16 cellular contexts compared by ENCODE assay signal in genomic region chr2:19364014-19364413, GRCh38. TPM values are rescaled to one million over a fixed set of nuclear protein-coding genes. Genes with fewer than 3 reads are reported as not detected.
DNase-seq lines count a peak whose midpoint lies in the region; ATAC-seq, FAIRE-seq and TF ChIP-seq lines count a peak whose summit lies in the region.
"Had no signal": no experiment of that assay in that cellular context is flagged by ENCODE, and none has a peak within 500 bp of the region (broad histone marks: within the 10 kb centered on the region; RNA-seq: fewer than 3 reads in every experiment).

No MANE protein-coding gene starts in this region.

- peaks cover 29% of the 10 kb centered on the region for H3K27me3 Mint-ChIP-seq in activated naive CD4-positive, alpha-beta T cell treated with anti-CD3 and anti-CD28 coated beads, Interleukin-2, amount 50 U/mL, for 24 hours
- H3K27me3 Mint-ChIP-seq in activated naive CD4-positive, alpha-beta T cell treated with anti-CD3 and anti-CD28 coated beads for 36 hours (ENCODE audit: low read depth), result peaks cover 53% of the 10 kb centered on the region
- peaks cover 23 to 30% (median 27%) of the 10 kb centered on the region in 3 donors for H3K27me3 Mint-ChIP-seq in naive B cell

- DNase-seq in activated naive CD4-positive, alpha-beta T cell treated with anti-CD3 and anti-CD28 coated beads for 36 hours, result no peak
- DNase-seq in ascending aorta (ENCODE audit: low spot score in 2 of 2) (no peak), naive B cell (no peak), RWPE1 (ENCODE audit: low spot score) (no peak), frontal cortex (ENCODE audit: low spot score in 2 of 2) (no peak)
- DNase-seq in effector memory CD4-positive, alpha-beta T cell, result no peak
- DNase-seq: activated T-cell treated with anti-CD3 and anti-CD28 coated beads, Interleukin-2, amount 50 U/mL, for 1 hour; NCI-H1694; NCI-H2227 treated with DMSO at 0.1 percent for 48 hours; transverse colon had no signal

- TF ChIP-seq CTCF in ascending aorta (IDR thresholded peaks at IDR 0.05), result no peak
- TF ChIP-seq CTCF in RWPE1 (conservative IDR thresholded peaks at IDR 0.05; ENCODE audit: low read depth), result no peak

- intact Hi-C loops in activated naive CD4-positive, alpha-beta T cell treated with anti-CD3 and anti-CD28 coated beads for 36 hours (cut with micrococcal nuclease), result loop anchor here (5.0 to 10.0 kb wide), 4 partner anchors 123 to 802 kb away; partner anchors contain the start of gene RDH14
- intact Hi-C loops in ascending aorta (cut with DNase I), result loop anchor here (5.0 kb wide), 5 partner anchors 303 to 847 kb away; no protein-coding TSS in a partner anchor

- ATAC-seq in naive B cell (ENCODE audit: low read depth in 2 of 2) (no peak), HG03457 (IDR thresholded peaks at IDR 0.05; ENCODE audit: unreplicated experiment) (no peak)

- peak overlapping the region; percentile 51 to 96 for H3K27ac ChIP-seq in ascending aorta
- no peak overlapping the region for H3K27ac ChIP-seq in RWPE1
- H3K27ac ChIP-seq in effector memory CD4-positive, alpha-beta T cell (ENCODE audit: insufficient read depth, low read length, poor library complexity, severe bottlenecking), result no peak overlapping the region
- H3K27ac ChIP-seq: cardiac muscle cell had no signal

- H3K9me3 Mint-ChIP-seq in activated naive CD4-positive, alpha-beta T cell treated with anti-CD3 and anti-CD28 coated beads, Interleukin-2, amount 50 U/mL, for 24 hours, result no peaks in the 10 kb centered on the region
- H3K9me3 Mint-ChIP-seq in activated naive CD4-positive, alpha-beta T cell treated with anti-CD3 and anti-CD28 coated beads for 36 hours, result no peaks in the 10 kb centered on the region
- no peaks in the 10 kb centered on the region for H3K9me3 Mint-ChIP-seq in naive B cell

- CTCF ChIA-PET in activated naive CD4-positive, alpha-beta T cell treated with anti-CD3 and anti-CD28 coated beads for 36 hours (lab: Charles Lee), result interaction anchor here (0.9 to 1.0 kb wide), 2 partner anchors 500 to 508 kb away, joined by 3 read pairs; no protein-coding TSS in a partner anchor
- CTCF ChIA-PET in RWPE1 (lab: Yijun Ruan, JAX), result interaction anchor here (0.6 to 1.0 kb wide), 3 partner anchors 8 to 950 kb away, joined by 3 to 7 read pairs (median 3); no protein-coding TSS in a partner anchor

- H3K4me3 Mint-ChIP-seq in activated naive CD4-positive, alpha-beta T cell treated with anti-CD3 and anti-CD28 coated beads, Interleukin-2, amount 50 U/mL, for 24 hours, result peak overlapping the region; percentile 95
- no peak overlapping the region for H3K4me3 Mint-ChIP-seq in activated naive CD4-positive, alpha-beta T cell treated with anti-CD3 and anti-CD28 coated beads for 36 hours
- H3K4me3 Mint-ChIP-seq in naive B cell, result peak overlapping the region in 7 of 8 donors; percentile 22 to 97 (median 95)

- H3K36me3 ChIP-seq in ascending aorta, result no peaks in the 10 kb centered on the region
- no peaks in the 10 kb centered on the region for H3K36me3 ChIP-seq in effector memory CD4-positive, alpha-beta T cell (ENCODE audit: control insufficient read depth, insufficient read depth, low read length)
- H3K36me3 ChIP-seq: cardiac muscle cell, transverse colon had no signal

- H3K4me1 ChIP-seq in ascending aorta, result peaks cover 11 to 12% of the 10 kb centered on the region in 2 donors
- H3K4me1 ChIP-seq in effector memory CD4-positive, alpha-beta T cell (ENCODE audit: control insufficient read depth, insufficient read depth, low read length, poor library complexity, severe bottlenecking), result peaks cover 23% of the 10 kb centered on the region

- H3K4me1 Mint-ChIP-seq in activated naive CD4-positive, alpha-beta T cell treated with anti-CD3 and anti-CD28 coated beads, Interleukin-2, amount 50 U/mL, for 24 hours, result peaks cover 31% of the 10 kb centered on the region
- peaks cover 21% of the 10 kb centered on the region for H3K4me1 Mint-ChIP-seq in activated naive CD4-positive, alpha-beta T cell treated with anti-CD3 and anti-CD28 coated beads for 36 hours (ENCODE audit: low read depth)
- peaks cover 30 to 38% (median 31%) of the 10 kb centered on the region in 3 donors for H3K4me1 Mint-ChIP-seq in naive B cell

- no peaks in the 10 kb centered on the region for H3K9me3 ChIP-seq in ascending aorta
- no peaks in the 10 kb centered on the region for H3K9me3 ChIP-seq in effector memory CD4-positive, alpha-beta T cell (ENCODE audit: control insufficient read depth, low read length)
- H3K9me3 ChIP-seq: transverse colon had no signal

- FAIRE-seq in frontal cortex (lab: Jason Lieb, UNC), result no peak
- FAIRE-seq: GM19239, H54, RCC 7860 had no signal

- H3K36me3 Mint-ChIP-seq in activated naive CD4-positive, alpha-beta T cell treated with anti-CD3 and anti-CD28 coated beads, Interleukin-2, amount 50 U/mL, for 24 hours, result no peaks in the 10 kb centered on the region
- no peaks in the 10 kb centered on the region for H3K36me3 Mint-ChIP-seq in activated naive CD4-positive, alpha-beta T cell treated with anti-CD3 and anti-CD28 coated beads for 36 hours (ENCODE audit: low read depth)
- H3K36me3 Mint-ChIP-seq in naive B cell, result no peaks in the 10 kb centered on the region

- POLR2A ChIA-PET in RWPE1 (lab: Yijun Ruan, JAX; ENCODE audit: low non-redundant PET), result no interaction called here

- no peaks in the 10 kb centered on the region for H3K27me3 ChIP-seq in ascending aorta
- peaks cover 22% of the 10 kb centered on the region for H3K27me3 ChIP-seq in effector memory CD4-positive, alpha-beta T cell (replicated peaks; ENCODE audit: control insufficient read depth, insufficient read depth, low read length, poor library complexity, severe bottlenecking)

- H3K4me3 ChIP-seq in ascending aorta, result peak overlapping the region in 1 of 2 donors; percentile 91
- no peak overlapping the region for H3K4me3 ChIP-seq in effector memory CD4-positive, alpha-beta T cell (ENCODE audit: insufficient read depth, low read depth, low read length, poor library complexity, severe bottlenecking)

- H3K27ac Mint-ChIP-seq in activated naive CD4-positive, alpha-beta T cell treated with anti-CD3 and anti-CD28 coated beads, Interleukin-2, amount 50 U/mL, for 24 hours, result no peak overlapping the region
- H3K27ac Mint-ChIP-seq in activated naive CD4-positive, alpha-beta T cell treated with anti-CD3 and anti-CD28 coated beads for 36 hours, result no peak overlapping the region
- no peak overlapping the region for H3K27ac Mint-ChIP-seq in naive B cell

RNA-seq across cellular contexts. Expression of gene OSR1, which starts 5.6 kb away (rescaled TPM):
- not detected for total RNA-seq in activated naive CD4-positive, alpha-beta T cell treated with anti-CD3 and anti-CD28 coated beads for 36 hours
- total RNA-seq in ascending aorta (66.7 TPM), frontal cortex (3.7 TPM)
- not detected for polyA plus RNA-seq in naive B cell (ENCODE audit: low read depth in 6 of 6)

Comparison
In these comparisons a context has a peak if more than half of its experiments do, and no peak if none do; other contexts are left out.
1. H3K27ac ChIP-seq: peak in ascending aorta (2 of 2); none in RWPE1 (single experiment) and effector memory CD4-positive, alpha-beta T cell (single experiment).
2. RNA of gene OSR1, which starts 5.6 kb away (total RNA-seq): 66.7 TPM in ascending aorta (single experiment); 3.7 TPM in frontal cortex (single experiment) and not detected in activated naive CD4-positive, alpha-beta T cell treated with anti-CD3 and anti-CD28 coated beads for 36 hours; every median in the first group is over 10 times any median in the second.